ENCODE assay signal across 1 cellular context in the genomic region with DNA sequence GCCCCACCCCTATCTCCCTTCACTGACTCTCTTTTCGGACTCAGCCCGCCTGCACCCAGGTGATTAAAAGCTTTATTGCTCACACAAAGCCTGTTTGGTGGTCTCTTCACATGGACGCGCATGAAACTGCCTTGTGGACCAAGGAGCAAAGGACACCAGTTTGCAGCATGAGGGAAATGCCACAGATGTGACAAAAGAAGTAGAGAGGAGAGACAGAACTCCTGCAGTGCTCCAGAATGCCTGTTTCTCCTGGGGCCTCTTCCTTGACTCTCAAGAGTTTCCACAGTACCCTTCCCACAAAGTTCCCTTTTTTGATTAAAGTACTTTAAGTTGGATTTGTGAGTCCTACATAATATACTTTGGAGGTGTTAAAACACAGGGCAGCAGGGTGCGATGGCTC.
A peak's percentile ranks its signal among the peaks of the same experiment; 100 is the strongest.
TF ChIP-seq lines count a peak whose summit lies in the region.

No MANE protein-coding gene starts in this region.

TF ChIP-seq in GM23338, 12 proteins besides CTCF, POLR2A, EP300 and RAD21:
- TF ChIP-seq, protein P1, sequence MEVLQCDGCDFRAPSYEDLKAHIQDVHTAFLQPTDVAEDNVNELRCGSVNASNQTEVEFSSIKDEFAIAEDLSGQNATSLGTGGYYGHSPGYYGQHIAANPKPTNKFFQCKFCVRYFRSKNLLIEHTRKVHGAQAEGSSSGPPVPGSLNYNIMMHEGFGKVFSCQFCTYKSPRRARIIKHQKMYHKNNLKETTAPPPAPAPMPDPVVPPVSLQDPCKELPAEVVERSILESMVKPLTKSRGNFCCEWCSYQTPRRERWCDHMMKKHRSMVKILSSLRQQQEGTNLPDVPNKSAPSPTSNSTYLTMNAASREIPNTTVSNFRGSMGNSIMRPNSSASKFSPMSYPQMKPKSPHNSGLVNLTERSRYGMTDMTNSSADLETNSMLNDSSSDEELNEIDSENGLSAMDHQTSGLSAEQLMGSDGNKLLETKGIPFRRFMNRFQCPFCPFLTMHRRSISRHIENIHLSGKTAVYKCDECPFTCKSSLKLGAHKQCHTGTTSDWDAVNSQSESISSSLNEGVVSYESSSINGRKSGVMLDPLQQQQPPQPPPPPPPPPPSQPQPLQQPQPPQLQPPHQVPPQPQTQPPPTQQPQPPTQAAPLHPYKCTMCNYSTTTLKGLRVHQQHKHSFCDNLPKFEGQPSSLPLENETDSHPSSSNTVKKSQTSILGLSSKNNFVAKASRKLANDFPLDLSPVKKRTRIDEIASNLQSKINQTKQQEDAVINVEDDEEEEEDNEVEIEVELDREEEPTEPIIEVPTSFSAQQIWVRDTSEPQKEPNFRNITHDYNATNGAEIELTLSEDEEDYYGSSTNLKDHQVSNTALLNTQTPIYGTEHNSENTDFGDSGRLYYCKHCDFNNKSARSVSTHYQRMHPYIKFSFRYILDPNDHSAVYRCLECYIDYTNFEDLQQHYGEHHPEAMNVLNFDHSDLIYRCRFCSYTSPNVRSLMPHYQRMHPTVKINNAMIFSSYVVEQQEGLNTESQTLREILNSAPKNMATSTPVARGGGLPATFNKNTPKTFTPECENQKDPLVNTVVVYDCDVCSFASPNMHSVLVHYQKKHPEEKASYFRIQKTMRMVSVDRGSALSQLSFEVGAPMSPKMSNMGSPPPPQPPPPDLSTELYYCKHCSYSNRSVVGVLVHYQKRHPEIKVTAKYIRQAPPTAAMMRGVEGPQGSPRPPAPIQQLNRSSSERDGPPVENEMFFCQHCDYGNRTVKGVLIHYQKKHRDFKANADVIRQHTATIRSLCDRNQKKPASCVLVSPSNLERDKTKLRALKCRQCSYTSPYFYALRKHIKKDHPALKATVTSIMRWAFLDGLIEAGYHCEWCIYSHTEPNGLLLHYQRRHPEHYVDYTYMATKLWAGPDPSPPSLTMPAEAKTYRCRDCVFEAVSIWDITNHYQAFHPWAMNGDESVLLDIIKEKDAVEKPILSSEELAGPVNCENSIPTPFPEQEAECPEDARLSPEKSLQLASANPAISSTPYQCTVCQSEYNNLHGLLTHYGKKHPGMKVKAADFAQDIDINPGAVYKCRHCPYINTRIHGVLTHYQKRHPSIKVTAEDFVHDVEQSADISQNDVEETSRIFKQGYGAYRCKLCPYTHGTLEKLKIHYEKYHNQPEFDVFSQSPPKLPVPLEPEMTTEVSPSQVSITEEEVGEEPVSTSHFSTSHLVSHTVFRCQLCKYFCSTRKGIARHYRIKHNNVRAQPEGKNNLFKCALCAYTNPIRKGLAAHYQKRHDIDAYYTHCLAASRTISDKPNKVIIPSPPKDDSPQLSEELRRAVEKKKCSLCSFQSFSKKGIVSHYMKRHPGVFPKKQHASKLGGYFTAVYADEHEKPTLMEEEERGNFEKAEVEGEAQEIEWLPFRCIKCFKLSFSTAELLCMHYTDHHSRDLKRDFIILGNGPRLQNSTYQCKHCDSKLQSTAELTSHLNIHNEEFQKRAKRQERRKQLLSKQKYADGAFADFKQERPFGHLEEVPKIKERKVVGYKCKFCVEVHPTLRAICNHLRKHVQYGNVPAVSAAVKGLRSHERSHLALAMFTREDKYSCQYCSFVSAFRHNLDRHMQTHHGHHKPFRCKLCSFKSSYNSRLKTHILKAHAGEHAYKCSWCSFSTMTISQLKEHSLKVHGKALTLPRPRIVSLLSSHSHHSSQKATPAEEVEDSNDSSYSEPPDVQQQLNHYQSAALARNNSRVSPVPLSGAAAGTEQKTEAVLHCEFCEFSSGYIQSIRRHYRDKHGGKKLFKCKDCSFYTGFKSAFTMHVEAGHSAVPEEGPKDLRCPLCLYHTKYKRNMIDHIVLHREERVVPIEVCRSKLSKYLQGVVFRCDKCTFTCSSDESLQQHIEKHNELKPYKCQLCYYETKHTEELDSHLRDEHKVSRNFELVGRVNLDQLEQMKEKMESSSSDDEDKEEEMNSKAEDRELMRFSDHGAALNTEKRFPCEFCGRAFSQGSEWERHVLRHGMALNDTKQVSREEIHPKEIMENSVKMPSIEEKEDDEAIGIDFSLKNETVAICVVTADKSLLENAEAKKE (CRISPR knock-in tag; IDR thresholded peaks at IDR 0.05): peak; percentile 40; the same call in 1 of the 2 replicates
